In the genomic region with DNA sequence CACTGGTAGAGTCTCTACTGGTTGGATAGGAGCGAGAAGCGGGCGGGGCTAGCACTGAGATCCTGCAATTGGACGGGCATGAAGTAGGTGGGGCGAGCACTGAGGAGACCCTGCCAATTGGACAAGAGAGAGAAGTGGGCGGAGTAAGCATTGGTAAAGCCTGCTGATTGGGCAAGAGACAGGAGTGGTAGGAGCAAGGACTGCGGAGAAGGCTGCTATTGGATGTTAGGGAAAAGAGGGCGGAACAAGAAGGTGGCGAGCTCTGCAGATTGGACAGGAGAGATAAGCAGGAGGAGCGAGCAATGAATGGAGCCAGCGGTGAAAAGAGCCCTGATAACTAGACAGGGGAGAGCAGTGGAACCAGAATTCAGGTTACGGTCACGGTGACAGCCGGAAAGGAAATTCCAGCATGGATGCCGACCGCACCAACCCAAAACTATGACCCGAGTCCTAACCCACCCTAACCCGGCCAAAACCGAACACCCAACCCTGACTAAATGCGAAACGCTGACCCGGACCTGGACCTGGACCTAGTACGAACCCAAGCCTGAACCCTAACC, we compare ENCODE assay signal across 9 cellular contexts. TPM values are rescaled to one million over a fixed set of nuclear protein-coding genes. Genes with fewer than 3 reads are reported as not detected.
DNase-seq lines count a peak whose midpoint lies in the region; ATAC-seq and TF ChIP-seq lines count a peak whose summit lies in the region.
"Had no signal": no experiment of that assay in that cellular context is flagged by ENCODE, and none has a peak within 500 bp of the region (broad histone marks: within the 10 kb centered on the region; RNA-seq: fewer than 3 reads in every experiment).

No MANE protein-coding gene starts in this region.

- TF ChIP-seq CTCF in fibroblast of mammary gland (conservative IDR thresholded peaks at IDR 0.05; ENCODE audit: control insufficient read depth, insufficient read depth, low read depth, low read length) = no peak
- TF ChIP-seq CTCF in vagina (IDR thresholded peaks at IDR 0.05) = no peak

- H3K4me3 ChIP-seq in SJCRH30 = no peak overlapping the region
- no peak overlapping the region for H3K4me3 ChIP-seq in fibroblast of mammary gland (ENCODE audit: control insufficient read depth, low read depth, low read length)
- H3K4me3 ChIP-seq in vagina = no peak overlapping the region

- H3K27me3 ChIP-seq in SJCRH30 (no peaks in the 10 kb centered on the region), vagina (no peaks in the 10 kb centered on the region)

- H3K9me3 ChIP-seq in SJCRH30 (replicated peaks) (no peaks in the 10 kb centered on the region), vagina (no peaks in the 10 kb centered on the region)

- TF ChIP-seq POLR2A in vagina (IDR thresholded peaks at IDR 0.05) = no peak

- H3K36me3 ChIP-seq in SJCRH30 = no peaks in the 10 kb centered on the region
- no peaks in the 10 kb centered on the region for H3K36me3 ChIP-seq in vagina

- intact Hi-C loops in vagina (cut with DNase I) = no loop called here

- no peaks in the 10 kb centered on the region for H3K4me1 ChIP-seq in SJCRH30
- H3K4me1 ChIP-seq in vagina = no peaks in the 10 kb centered on the region

- DNase-seq in NCI-H2227 (lab: John Stamatoyannopoulos, UW; ENCODE audit: unreplicated experiment) (peak; percentile 24), NCI-H2227 treated with DMSO at 0.1 percent for 48 hours (lab: John Stamatoyannopoulos, UW) (no peak), SJCRH30 (peak; percentile 35 to 37), fibroblast of mammary gland (ENCODE audit: low read depth) (peak; percentile 45), vagina (ENCODE audit: extremely low spot score in 2 of 2) (no peak)
- peak; percentile 9 to 11 for DNase-seq in stimulated activated CD4-positive, alpha-beta T cell treated with anti-CD3 and anti-CD28 coated beads, Interleukin-4, amount 100 ng/mL, for 4 hours

- ATAC-seq in GM18873 (IDR thresholded peaks at IDR 0.05; ENCODE audit: low FRiP score, unreplicated experiment) (no peak), GM21367 (IDR thresholded peaks at IDR 0.05; ENCODE audit: unreplicated experiment) (no peak)

- no peak overlapping the region for H3K27ac ChIP-seq in SJCRH30
- H3K27ac ChIP-seq in vagina = no peak overlapping the region

RNA-seq across cellular contexts. Expression of a gene that starts 4.8 kb away (rescaled TPM):
- not detected in 2 replicates for total RNA-seq in SJCRH30 (2014; rRNA removed; shearing (Covaris generic))
- not detected for total RNA-seq in vagina
- total RNA-seq: B cell had no signal

RNA-seq across cellular contexts. Expression of a gene that starts 39.3 kb away (rescaled TPM):
- total RNA-seq in SJCRH30 (2014; rRNA removed; shearing (Covaris generic)) = not detected in 2 replicates
- total RNA-seq in vagina = 10.1 TPM
- total RNA-seq: B cell had no signal

Comparison
In these comparisons a context has a peak if more than half of its experiments do, and no peak if none do; other contexts are left out.
1. DNase-seq: peak in NCI-H2227 (single experiment), SJCRH30 (2 of 2), fibroblast of mammary gland (single experiment) and stimulated activated CD4-positive, alpha-beta T cell treated with anti-CD3 and anti-CD28 coated beads, Interleukin-4, amount 100 ng/mL, for 4 hours (2 of 2); none in NCI-H2227 treated with DMSO at 0.1 percent for 48 hours (single experiment) and vagina (0 of 2).
2. RNA of a gene that starts 39.3 kb away (total RNA-seq): 10.1 TPM in vagina (single experiment); not detected in SJCRH30; every median in the first group is over 10 times any median in the second.